Comparison of ENCODE assay signal across 14 cellular contexts in the genomic region with DNA sequence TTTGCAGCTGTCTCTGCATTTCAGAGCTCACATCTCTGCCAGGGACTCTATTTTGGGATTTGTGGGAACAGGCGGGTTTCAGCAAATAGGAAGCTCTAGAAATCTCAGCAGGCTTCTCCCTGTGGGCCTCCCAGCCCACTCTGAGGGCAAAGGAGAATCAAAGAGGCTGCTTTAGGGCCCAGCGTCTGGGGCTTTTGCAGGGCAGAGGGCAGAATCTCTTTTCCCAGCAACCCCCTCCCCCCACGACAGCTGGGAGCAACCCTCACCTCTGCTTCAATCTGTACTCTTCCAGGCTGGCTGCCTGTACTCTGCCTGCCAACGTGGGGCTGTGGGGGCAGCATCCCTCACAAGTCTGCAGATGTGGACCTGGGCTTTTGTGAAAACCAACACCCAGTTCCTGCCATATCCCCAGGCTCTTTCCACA.
DNase-seq lines count a peak whose midpoint lies in the region; ATAC-seq and TF ChIP-seq lines count a peak whose summit lies in the region.
"Had no signal": no experiment of that assay in that cellular context is flagged by ENCODE, and none has a peak within 500 bp of the region (broad histone marks: within the 10 kb centered on the region; RNA-seq: fewer than 3 reads in every experiment).

No MANE protein-coding gene starts in this region.

- H3K27ac ChIP-seq in foreskin keratinocyte, result no peak overlapping the region
- H3K27ac ChIP-seq: suprapubic skin had no signal

- peaks cover 15% of the 10 kb centered on the region for H3K4me1 Mint-ChIP-seq in WTC11
- peaks cover 26% of the 10 kb centered on the region for H3K4me1 Mint-ChIP-seq in mesothelial cell of epicardium
- H3K4me1 Mint-ChIP-seq: activated naive CD4-positive, alpha-beta T cell treated with anti-CD3 and anti-CD28 coated beads, Interleukin-2, amount 10 ng/mL, durations not matched to agents 7 days and 5 days had no signal

- H3K27ac Mint-ChIP-seq in WTC11 (no peak overlapping the region), mesothelial cell of epicardium (peak overlapping the region; percentile 82)
- H3K27ac Mint-ChIP-seq: activated naive CD4-positive, alpha-beta T cell treated with anti-CD3 and anti-CD28 coated beads, Interleukin-2, amount 10 ng/mL, durations not matched to agents 7 days and 5 days had no signal

- POLR2A ChIA-PET in WTC11 (lab: Charles Lee), result no interaction called here

- no peaks in the 10 kb centered on the region for H3K27me3 Mint-ChIP-seq in WTC11 (ENCODE audit: low read depth)
- no peaks in the 10 kb centered on the region for H3K27me3 Mint-ChIP-seq in mesothelial cell of epicardium (ENCODE audit: low read depth)
- H3K27me3 Mint-ChIP-seq: activated naive CD4-positive, alpha-beta T cell treated with anti-CD3 and anti-CD28 coated beads, Interleukin-2, amount 10 ng/mL, durations not matched to agents 7 days and 5 days had no signal

- DNase-seq in WTC11 (ENCODE audit: low spot score), result peak; percentile 18
- no peak for DNase-seq in foreskin keratinocyte
- DNase-seq in mesothelial cell of epicardium (ENCODE audit: low spot score in 2 of 2, unreplicated experiment in 2 of 2), result no peak
- peak; percentile 49 for DNase-seq in superior temporal gyrus (ENCODE audit: extremely low spot score)
- DNase-seq in stimulated activated CD4-positive, alpha-beta T cell treated with anti-CD3 and anti-CD28 coated beads, Interleukin-4, amount 100 ng/mL, for 1 hour, result no peak
- DNase-seq: activated CD8-positive, alpha-beta memory T cell treated with anti-CD3 and anti-CD28 coated beads, Interleukin-2, amount 50 U/mL, for 48 hours; activated naive CD4-positive, alpha-beta T cell treated with anti-CD3 and anti-CD28 coated beads, Interleukin-2, amount 10 ng/mL, durations not matched to agents 7 days and 5 days; NCI-H1105 treated with DMSO at 0.1 percent for 48 hours; NCI-H446 had no signal

- TF ChIP-seq CTCF in WTC11 (IDR thresholded peaks at IDR 0.05) (no peak), foreskin keratinocyte (conservative IDR thresholded peaks at IDR 0.05) (no peak), mesothelial cell of epicardium (IDR thresholded peaks at IDR 0.05; ENCODE audit: unreplicated experiment) (no peak)

- H3K4me3 Mint-ChIP-seq in WTC11 (no peak overlapping the region), mesothelial cell of epicardium (no peak overlapping the region)
- H3K4me3 Mint-ChIP-seq: activated naive CD4-positive, alpha-beta T cell treated with anti-CD3 and anti-CD28 coated beads, Interleukin-2, amount 10 ng/mL, durations not matched to agents 7 days and 5 days had no signal

- ATAC-seq in WTC11, result peak; percentile 72
- ATAC-seq in foreskin keratinocyte, result peak; percentile 41
- no peak for ATAC-seq in HG02759 (IDR thresholded peaks at IDR 0.05; ENCODE audit: unreplicated experiment)
- no peak for ATAC-seq in GM21423 (IDR thresholded peaks at IDR 0.05; ENCODE audit: unreplicated experiment)
- ATAC-seq in GM18861 (IDR thresholded peaks at IDR 0.05; ENCODE audit: unreplicated experiment), result no peak
- ATAC-seq: K562 had no signal

- CTCF ChIA-PET in WTC11 (lab: Charles Lee), result no interaction called here

- no peaks in the 10 kb centered on the region for H3K4me1 ChIP-seq in foreskin keratinocyte

- H3K36me3 Mint-ChIP-seq in WTC11 (no peaks in the 10 kb centered on the region; the same call in 1 of the 2 replicates), mesothelial cell of epicardium (no peaks in the 10 kb centered on the region)
- H3K36me3 Mint-ChIP-seq: activated naive CD4-positive, alpha-beta T cell treated with anti-CD3 and anti-CD28 coated beads, Interleukin-2, amount 10 ng/mL, durations not matched to agents 7 days and 5 days had no signal

- H3K27me3 ChIP-seq in foreskin keratinocyte, result no peaks in the 10 kb centered on the region
- H3K27me3 ChIP-seq: suprapubic skin had no signal

- H3K9me3 Mint-ChIP-seq in WTC11 (peaks cover 7% of the 10 kb centered on the region), mesothelial cell of epicardium (peaks cover 8% of the 10 kb centered on the region)

TF ChIP-seq in WTC11, 78 proteins besides CTCF, POLR2A, EP300 and RAD21:
- TF ChIP-seq FOXK1 (CRISPR knock-in tag; IDR thresholded peaks at IDR 0.05) (no peak), ETV6 (CRISPR knock-in tag; IDR thresholded peaks at IDR 0.05) (0 out of 2 replicates have a peak, but pooled peaks have one; percentile 17)

Comparison
In these comparisons a context has a peak if more than half of its experiments do, and no peak if none do; other contexts are left out.
1. ATAC-seq: peak in WTC11 (single experiment) and foreskin keratinocyte (single experiment); none in HG02759 (single experiment), GM21423 (single experiment) and GM18861 (single experiment).
2. DNase-seq: peak in WTC11 (single experiment) and superior temporal gyrus (single experiment); none in foreskin keratinocyte (0 of 2), mesothelial cell of epicardium (0 of 2) and stimulated activated CD4-positive, alpha-beta T cell treated with anti-CD3 and anti-CD28 coated beads, Interleukin-4, amount 100 ng/mL, for 1 hour (single experiment).